7 cellular contexts compared by ENCODE assay signal in the genomic region with DNA sequence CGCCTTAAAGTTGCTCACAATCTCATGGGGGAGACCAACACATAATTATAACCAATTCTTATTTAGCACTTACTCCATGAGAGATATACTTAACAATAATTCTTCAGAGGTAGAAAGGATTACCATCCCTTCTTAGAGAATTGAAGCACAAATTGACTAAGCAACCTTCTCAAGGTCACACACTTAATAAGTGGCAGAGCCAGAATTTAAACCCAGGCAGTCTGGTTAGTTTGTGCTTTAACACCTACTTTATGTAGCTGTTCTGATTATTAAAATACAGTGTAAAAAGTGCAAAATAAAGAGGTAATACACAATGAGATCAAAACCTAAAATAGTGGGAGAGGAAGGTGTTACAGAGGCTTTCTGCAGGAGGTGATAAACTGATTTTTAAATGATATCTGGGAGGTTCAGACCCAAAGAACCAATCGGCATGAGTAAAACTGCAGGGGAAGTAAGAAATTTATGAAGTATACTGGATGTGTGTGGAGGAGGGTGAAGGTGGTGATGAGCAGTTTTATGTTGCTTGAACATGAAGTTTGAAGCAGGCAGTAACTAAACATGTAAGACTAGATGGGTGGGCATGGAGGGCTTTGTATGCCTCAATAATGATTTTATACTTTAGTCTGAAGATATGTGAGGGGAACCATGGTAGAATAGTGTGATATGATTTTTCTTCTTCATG. TPM values are rescaled to one million over a fixed set of nuclear protein-coding genes. Genes with fewer than 3 reads are reported as not detected.
DNase-seq lines count a peak whose midpoint lies in the region; FAIRE-seq and TF ChIP-seq lines count a peak whose summit lies in the region.

No MANE protein-coding gene starts in this region.

- H3K4me3 ChIP-seq in coronary artery (peak overlapping the region; percentile 23), skeletal muscle tissue (ENCODE audit: low read length in 3 of 3) (no peak overlapping the region), adrenal gland (no peak overlapping the region)

- H3K27ac ChIP-seq in coronary artery: peak overlapping the region in 1 of 2 donors; percentile 59
- H3K27ac ChIP-seq in skeletal muscle tissue (ENCODE audit: low read depth, low read length): peak overlapping the region; percentile 28
- peak overlapping the region in 2 of 5 donors; percentile 6 to 39 for H3K27ac ChIP-seq in adrenal gland

- FAIRE-seq in GM19239 (lab: Jason Lieb, UNC): peak; percentile 33

- H3K9me3 ChIP-seq in skeletal muscle tissue (ENCODE audit: control insufficient read depth in 3 of 3, low read length in 3 of 3) (no peaks in the 10 kb centered on the region), adrenal gland (replicated peaks in 1 of 3) (no peaks in the 10 kb centered on the region)

- no peak overlapping the region for H3K9ac ChIP-seq in skeletal muscle tissue (ENCODE audit: low read depth in 1 of 3, low read length in 3 of 3)

- WGBS in adrenal gland, 4 donors: 73 to 75% (median 73%) methylated on average over 2 of the region's 2 CpGs

- TF ChIP-seq POLR2A in adrenal gland (IDR thresholded peaks at IDR 0.05): no peak

- intact Hi-C loops in adrenal gland (cut with DNase I): no loop called here

- DNase-seq in GM19239 (ENCODE audit: insufficient read length, low spot score) (no peak), OCI-M1 (lab: John Stamatoyannopoulos, UW) (peak; percentile 31), coronary artery (ENCODE audit: low spot score) (no peak), NCI-H1105 (lab: John Stamatoyannopoulos, UW) (no peak), NCI-H1105 treated with DMSO at 0.1 percent for 48 hours (lab: John Stamatoyannopoulos, UW) (no peak), adrenal gland (no peak)

- H3K36me3 ChIP-seq in skeletal muscle tissue (ENCODE audit: control insufficient read depth in 3 of 3, insufficient read depth in 3 of 3, low read length in 3 of 3): no peaks in the 10 kb centered on the region
- H3K36me3 ChIP-seq in adrenal gland (replicated peaks in 1 of 2): no peaks in the 10 kb centered on the region

- H3K4me1 ChIP-seq in skeletal muscle tissue (ENCODE audit: control insufficient read depth in 3 of 3, insufficient read depth in 3 of 3, low read length in 3 of 3) (peaks cover 25 to 58% (median 49%) of the 10 kb centered on the region in 3 donors), adrenal gland (replicated peaks in 1 of 2) (peaks cover 17 to 82% of the 10 kb centered on the region in 2 donors)

- TF ChIP-seq CTCF in coronary artery (IDR thresholded peaks at IDR 0.05) (no peak), adrenal gland (IDR thresholded peaks at IDR 0.05) (no peak)

- H3K27me3 ChIP-seq in skeletal muscle tissue (ENCODE audit: control insufficient read depth in 3 of 3, insufficient read depth in 3 of 3, low read length in 3 of 3) (no peaks in the 10 kb centered on the region), adrenal gland (no peaks in the 10 kb centered on the region)

RNA-seq across cellular contexts. Expression of a gene that starts 5.7 kb away (rescaled TPM):
- 32.9 TPM for total RNA-seq in skeletal muscle tissue
- total RNA-seq in adrenal gland: 10 to 100 TPM; 19.8 to 37.2 (median 30.9) TPM
- 10 to 100 TPM; 15.1 to 25.9 (median 19.4) TPM for polyA plus RNA-seq in adrenal gland

RNA-seq across cellular contexts. Expression of a gene that starts 6.6 kb away (rescaled TPM):
- 5.7 TPM for total RNA-seq in skeletal muscle tissue
- total RNA-seq in adrenal gland: 10 to 100 TPM in 6 of 8 donors, 1 to 10 TPM in 2; 4.4 to 17.2 (median 13.0) TPM
- polyA plus RNA-seq in adrenal gland: 10 to 100 TPM in 1 of 3 donors, 1 to 10 TPM in 2; 5.7 to 11.6 (median 9.5) TPM

RNA-seq across cellular contexts. Expression of a gene that starts 30.3 kb away (rescaled TPM):
- total RNA-seq in skeletal muscle tissue: 11.0 TPM
- total RNA-seq in adrenal gland: 10 to 100 TPM in 5 of 8 donors, 1 to 10 TPM in 3; 5.2 to 74.6 (median 16.6) TPM
- polyA plus RNA-seq in adrenal gland: 1 to 10 TPM; 3.4 to 7.2 (median 5.1) TPM

RNA-seq across cellular contexts. Expression of a gene that starts 39.5 kb away (rescaled TPM):
- total RNA-seq in skeletal muscle tissue (0.52 TPM), adrenal gland (1 to 10 TPM in 3 of 8 donors, under 1 TPM in 5; 0.27 to 1.5 (median 0.78) TPM)
- 1 to 10 TPM in 1 of 3 donors, under 1 TPM in 2; 0.67 to 2.2 (median 0.90) TPM for polyA plus RNA-seq in adrenal gland

RNA-seq across cellular contexts. Expression of a gene that starts 45.0 kb away (rescaled TPM):
- total RNA-seq in skeletal muscle tissue (0.52 TPM), adrenal gland (under 1 TPM; 0.06 to 0.74 (median 0.26) TPM)
- under 1 TPM; 0.10 to 0.38 (median 0.16) TPM for polyA plus RNA-seq in adrenal gland
